In the genomic region with DNA sequence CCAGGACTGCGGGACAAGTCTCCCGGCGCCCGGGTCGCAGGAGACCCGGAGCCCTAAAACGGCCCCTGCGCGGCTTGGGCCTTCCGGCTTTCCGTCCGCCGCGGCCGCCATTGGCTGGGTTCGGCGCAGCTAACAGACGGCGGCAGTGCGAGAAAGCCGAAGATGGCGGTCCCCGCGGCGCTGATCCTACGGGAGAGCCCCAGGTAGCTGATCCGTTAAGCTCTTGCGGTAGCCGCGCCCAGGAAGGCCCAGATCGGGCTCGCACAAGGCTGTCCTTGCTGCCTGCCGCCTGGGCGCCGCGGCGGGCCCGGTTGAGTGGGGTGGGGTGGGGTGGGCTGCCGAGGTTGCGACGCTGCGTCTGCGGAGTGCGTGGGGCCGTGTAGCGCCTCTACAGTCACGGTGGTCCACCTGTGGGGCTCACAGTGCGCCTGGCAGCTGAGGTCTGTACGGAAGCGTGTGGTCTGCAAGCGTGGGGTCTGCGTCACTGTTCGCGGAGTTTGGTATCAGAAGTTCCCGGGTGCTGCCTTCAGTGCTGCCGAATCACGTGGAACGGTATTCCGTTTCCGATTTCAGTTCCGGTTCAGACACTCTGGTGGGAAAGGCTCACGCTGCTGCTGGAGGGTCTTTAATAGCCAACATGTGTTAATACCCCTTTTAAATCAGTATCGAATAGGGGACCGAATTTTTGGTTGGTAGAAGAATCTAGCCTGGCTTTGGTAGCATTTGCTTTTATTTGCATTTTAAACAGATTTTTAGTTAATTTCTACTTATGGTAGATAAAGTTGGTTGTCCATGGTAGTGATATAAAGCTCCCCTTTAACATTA, we compare ENCODE assay signal across 1 cellular context.
TF ChIP-seq lines count a peak whose summit lies in the region.

COMMD10 (plus strand) TSS at position 135 of the 825 bp plus-strand sequence.

TF ChIP-seq in HepG2, 621 proteins besides CTCF, POLR2A, EP300 and RAD21 (continued from another document and continues in another):
- TF ChIP-seq, protein P1, sequence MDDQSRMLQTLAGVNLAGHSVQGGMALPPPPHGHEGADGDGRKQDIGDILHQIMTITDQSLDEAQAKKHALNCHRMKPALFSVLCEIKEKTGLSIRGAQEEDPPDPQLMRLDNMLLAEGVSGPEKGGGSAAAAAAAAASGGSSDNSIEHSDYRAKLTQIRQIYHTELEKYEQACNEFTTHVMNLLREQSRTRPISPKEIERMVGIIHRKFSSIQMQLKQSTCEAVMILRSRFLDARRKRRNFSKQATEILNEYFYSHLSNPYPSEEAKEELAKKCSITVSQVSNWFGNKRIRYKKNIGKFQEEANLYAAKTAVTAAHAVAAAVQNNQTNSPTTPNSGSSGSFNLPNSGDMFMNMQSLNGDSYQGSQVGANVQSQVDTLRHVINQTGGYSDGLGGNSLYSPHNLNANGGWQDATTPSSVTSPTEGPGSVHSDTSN (CRISPR knock-in tag; IDR thresholded peaks at IDR 0.05; ENCODE audit: borderline replicate concordance) = no peak
- TF ChIP-seq UBTF (CRISPR knock-in tag; IDR thresholded peaks at IDR 0.05) = peak; percentile 82
- TF ChIP-seq ZMAT3 (CRISPR knock-in tag; conservative IDR thresholded peaks at IDR 0.05) = peak; percentile 64
- no peak for TF ChIP-seq IRF1 (CRISPR knock-in tag; IDR thresholded peaks at IDR 0.05; ENCODE audit: low read depth)
- no peak for TF ChIP-seq PCBP2 (optimal IDR thresholded peaks at IDR 0.05; ENCODE audit: low read depth, low read length, poor library complexity, severe bottlenecking)
- no peak for TF ChIP-seq ZNF713 (CRISPR knock-in tag; IDR thresholded peaks at IDR 0.05)
- TF ChIP-seq ZNF362 (CRISPR knock-in tag; IDR thresholded peaks at IDR 0.05; ENCODE audit: borderline replicate concordance) = no peak
- TF ChIP-seq RFXANK (CRISPR knock-in tag; IDR thresholded peaks at IDR 0.05) = no peak
- no peak for TF ChIP-seq ZNF510 (CRISPR knock-in tag; IDR thresholded peaks at IDR 0.05; ENCODE audit: low read depth)
- TF ChIP-seq ZSCAN22 (CRISPR knock-in tag; IDR thresholded peaks at IDR 0.05) = no peak
- TF ChIP-seq KAT2B (IDR thresholded peaks at IDR 0.05; ENCODE audit: borderline replicate concordance, low read depth, low read length) = no peak
- peak; percentile 84 for TF ChIP-seq ZNF543 (CRISPR knock-in tag; IDR thresholded peaks at IDR 0.05)
- TF ChIP-seq GLMP (CRISPR knock-in tag; IDR thresholded peaks at IDR 0.05; ENCODE audit: borderline replicate concordance) = no peak
- no peak for TF ChIP-seq CHCHD3 (CRISPR knock-in tag; IDR thresholded peaks at IDR 0.05)
- TF ChIP-seq SRF (IDR thresholded peaks at IDR 0.05; ENCODE audit: low read depth, low read length) = no peak
- TF ChIP-seq ZNF430 (CRISPR knock-in tag; IDR thresholded peaks at IDR 0.05) = peak; percentile 72; the same call in 1 of the 2 replicates
- no peak for TF ChIP-seq ZNF513 (CRISPR knock-in tag; conservative IDR thresholded peaks at IDR 0.05)
- TF ChIP-seq SALL2 (CRISPR knock-in tag; IDR thresholded peaks at IDR 0.05) = peak; percentile 50; the same call in 1 of the 2 replicates
- 0 out of 2 replicates have a peak, but pooled peaks have one; percentile 27 for TF ChIP-seq HCFC1 (IDR thresholded peaks at IDR 0.05; ENCODE audit: low read depth, low read length)
- peak; percentile 73 for TF ChIP-seq ETV5 (CRISPR knock-in tag; IDR thresholded peaks at IDR 0.05; ENCODE audit: borderline replicate concordance)
- TF ChIP-seq, protein P2, sequence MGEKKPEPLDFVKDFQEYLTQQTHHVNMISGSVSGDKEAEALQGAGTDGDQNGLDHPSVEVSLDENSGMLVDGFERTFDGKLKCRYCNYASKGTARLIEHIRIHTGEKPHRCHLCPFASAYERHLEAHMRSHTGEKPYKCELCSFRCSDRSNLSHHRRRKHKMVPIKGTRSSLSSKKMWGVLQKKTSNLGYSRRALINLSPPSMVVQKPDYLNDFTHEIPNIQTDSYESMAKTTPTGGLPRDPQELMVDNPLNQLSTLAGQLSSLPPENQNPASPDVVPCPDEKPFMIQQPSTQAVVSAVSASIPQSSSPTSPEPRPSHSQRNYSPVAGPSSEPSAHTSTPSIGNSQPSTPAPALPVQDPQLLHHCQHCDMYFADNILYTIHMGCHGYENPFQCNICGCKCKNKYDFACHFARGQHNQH (CRISPR knock-in tag; IDR thresholded peaks at IDR 0.05) = peak; percentile 66; the same call in 1 of the 2 replicates
- no peak for TF ChIP-seq CEBPG (CRISPR knock-in tag; IDR thresholded peaks at IDR 0.05)
- no peak for TF ChIP-seq ZNF17 (CRISPR knock-in tag; IDR thresholded peaks at IDR 0.05)
- no peak for TF ChIP-seq POLR2AphosphoS2 (IDR thresholded peaks at IDR 0.05; ENCODE audit: low read depth, low read length)
- no peak; the same call in 1 of the 2 replicates for TF ChIP-seq PPARG (CRISPR knock-in tag; conservative IDR thresholded peaks at IDR 0.05)
- TF ChIP-seq ZNF703 (CRISPR knock-in tag; IDR thresholded peaks at IDR 0.05; ENCODE audit: borderline replicate concordance) = 0 out of 2 replicates have a peak, but pooled peaks have one; percentile 55
- TF ChIP-seq TP53 (CRISPR knock-in tag; conservative IDR thresholded peaks at IDR 0.05) = no peak
- peak; percentile 89 for TF ChIP-seq POLR2AphosphoS5 (IDR thresholded peaks at IDR 0.05; ENCODE audit: low read depth, low read length)
- TF ChIP-seq NBN (conservative IDR thresholded peaks at IDR 0.05) = no peak
- TF ChIP-seq ZNF652 (CRISPR knock-in tag; IDR thresholded peaks at IDR 0.05; ENCODE audit: borderline replicate concordance, low read depth) = no peak
- TF ChIP-seq ZBTB2 (CRISPR knock-in tag; IDR thresholded peaks at IDR 0.05; ENCODE audit: low read depth) = no peak
- peak; percentile 26; the same call in 1 of the 2 replicates for TF ChIP-seq RXRB (CRISPR knock-in tag; IDR thresholded peaks at IDR 0.05; ENCODE audit: borderline replicate concordance)
- no peak for TF ChIP-seq EHMT2 (IDR thresholded peaks at IDR 0.05; ENCODE audit: borderline replicate concordance, low read depth, low read length)
- TF ChIP-seq ZNF781 (CRISPR knock-in tag; IDR thresholded peaks at IDR 0.05; ENCODE audit: borderline replicate concordance, not compliant biosample characterization) = peak; percentile 95
- TF ChIP-seq MTA1 (CRISPR knock-in tag; IDR thresholded peaks at IDR 0.05; ENCODE audit: borderline replicate concordance) = peak; percentile 81; the same call in 1 of the 2 replicates
- no peak for TF ChIP-seq CENPX (CRISPR knock-in tag; IDR thresholded peaks at IDR 0.05)
- TF ChIP-seq NPAS2 (CRISPR knock-in tag; IDR thresholded peaks at IDR 0.05; ENCODE audit: borderline replicate concordance) = no peak
- TF ChIP-seq ZBTB7B (CRISPR knock-in tag; IDR thresholded peaks at IDR 0.05) = peak; percentile 84
- no peak for TF ChIP-seq TBP (CRISPR knock-in tag; IDR thresholded peaks at IDR 0.05)
- TF ChIP-seq SKI (IDR thresholded peaks at IDR 0.05; ENCODE audit: partially characterized antibody) = peak; percentile 5
- peak; percentile 83 for TF ChIP-seq TAF1 (CRISPR knock-in tag; IDR thresholded peaks at IDR 0.05)
- TF ChIP-seq ZBTB43 (CRISPR knock-in tag; conservative IDR thresholded peaks at IDR 0.05) = peak; percentile 60
- no peak for TF ChIP-seq U2AF2 (IDR thresholded peaks at IDR 0.05; ENCODE audit: low read depth, low read length)
- TF ChIP-seq ZNF569 (CRISPR knock-in tag; IDR thresholded peaks at IDR 0.05; ENCODE audit: borderline replicate concordance) = no peak
- peak; percentile 95 for TF ChIP-seq SIX4 (CRISPR knock-in tag; IDR thresholded peaks at IDR 0.05)
